Comparison of ENCODE assay signal across 8 cellular contexts in genomic region chr10:91162050-91162494, GRCh38. TPM values are rescaled to one million over a fixed set of nuclear protein-coding genes. Genes with fewer than 3 reads are reported as not detected.
A peak's percentile ranks its signal among the peaks of the same experiment; 100 is the strongest.
DNase-seq lines count a peak whose midpoint lies in the region; ATAC-seq and FAIRE-seq lines count a peak whose summit lies in the region.

No MANE protein-coding gene starts in this region.

- no peaks in the 10 kb centered on the region for H3K79me2 ChIP-seq in Karpas-422 (ENCODE audit: low read length)

- ATAC-seq in GM18502 (IDR thresholded peaks at IDR 0.05; ENCODE audit: poor library complexity, unreplicated experiment), result no peak

- no peak overlapping the region for H3K27ac ChIP-seq in Karpas-422 (ENCODE audit: low read length)

- H3K36me3 ChIP-seq in Karpas-422 (ENCODE audit: insufficient read depth, low read length), result no peaks in the 10 kb centered on the region

- peak overlapping the region; percentile 43 for H3K9ac ChIP-seq in Karpas-422 (ENCODE audit: low read length)

- peak overlapping the region; percentile 58; the same call in 1 of the 2 replicates for H3K4me3 ChIP-seq in Karpas-422 (ENCODE audit: low read length)

- DNase-seq in Caki2 (ENCODE audit: low read depth) (peak; percentile 4), Karpas-422 (peak; percentile 38), amniotic epithelial cell (ENCODE audit: low read depth) (peak; percentile 57), iPS-NIHi11 (ENCODE audit: low spot score) (peak; percentile 23), SW 1271 (lab: John Stamatoyannopoulos, UW) (no peak), RCC 7860 (ENCODE audit: low spot score) (no peak)
- DNase-seq in stimulated activated CD4-positive, alpha-beta T cell treated with anti-CD3 and anti-CD28 coated beads, Interleukin-2, amount 100 ng/mL, for 4 hours (ENCODE audit: low read depth), result peak; percentile 8

- in situ Hi-C loops in Caki2 (cut with HindIII; ENCODE audit: low pct_unique_long_range_greater_than_20kb, low sequenced_read_pairs), result no loop called here

- H3K27me3 ChIP-seq in Karpas-422 (ENCODE audit: low read length), result no peaks in the 10 kb centered on the region

- H4K20me1 ChIP-seq in Karpas-422 (ENCODE audit: insufficient read depth, low read depth, low read length), result no peaks in the 10 kb centered on the region

- peak overlapping the region; percentile 61 for H3K4me2 ChIP-seq in Karpas-422 (ENCODE audit: low read depth, low read length, poor library complexity, severe bottlenecking)

- no peaks in the 10 kb centered on the region for H3K9me3 ChIP-seq in Karpas-422 (ENCODE audit: low read length)

- H3K4me1 ChIP-seq in Karpas-422 (ENCODE audit: low read length), result peaks cover 4% of the 10 kb centered on the region; the same call in 1 of the 2 replicates

- H2AFZ ChIP-seq in Karpas-422 (ENCODE audit: low read length), result peak overlapping the region; percentile 28; the same call in 1 of the 2 replicates

- H3K9me2 ChIP-seq in Karpas-422 (replicated peaks; ENCODE audit: insufficient read depth, low read length), result no peaks in the 10 kb centered on the region

- FAIRE-seq in RCC 7860 (lab: Jason Lieb, UNC), result no peak

RNA-seq across cellular contexts. Expression of gene PCGF5, which starts 58.4 kb away (rescaled TPM):
- 36.7 and 36.8 TPM in 2 replicates for total RNA-seq in Caki2 (2014; rRNA removed; shearing (Covaris generic); ENCODE audit: low replicate concordance)
- 1.3 and 4.0 TPM in 2 replicates for total RNA-seq in Karpas-422 (2014; rRNA removed; shearing (Covaris generic); ENCODE audit: low replicate concordance)

Comparison
In these comparisons a context has a peak if more than half of its experiments do, and no peak if none do; other contexts are left out.
1. DNase-seq: peak in Caki2 (single experiment), Karpas-422 (single experiment), amniotic epithelial cell (single experiment), iPS-NIHi11 (single experiment) and stimulated activated CD4-positive, alpha-beta T cell treated with anti-CD3 and anti-CD28 coated beads, Interleukin-2, amount 100 ng/mL, for 4 hours (single experiment); none in SW 1271 (0 of 2) and RCC 7860 (single experiment).